ENCODE assay signal across 31 cellular contexts in the genomic region with DNA sequence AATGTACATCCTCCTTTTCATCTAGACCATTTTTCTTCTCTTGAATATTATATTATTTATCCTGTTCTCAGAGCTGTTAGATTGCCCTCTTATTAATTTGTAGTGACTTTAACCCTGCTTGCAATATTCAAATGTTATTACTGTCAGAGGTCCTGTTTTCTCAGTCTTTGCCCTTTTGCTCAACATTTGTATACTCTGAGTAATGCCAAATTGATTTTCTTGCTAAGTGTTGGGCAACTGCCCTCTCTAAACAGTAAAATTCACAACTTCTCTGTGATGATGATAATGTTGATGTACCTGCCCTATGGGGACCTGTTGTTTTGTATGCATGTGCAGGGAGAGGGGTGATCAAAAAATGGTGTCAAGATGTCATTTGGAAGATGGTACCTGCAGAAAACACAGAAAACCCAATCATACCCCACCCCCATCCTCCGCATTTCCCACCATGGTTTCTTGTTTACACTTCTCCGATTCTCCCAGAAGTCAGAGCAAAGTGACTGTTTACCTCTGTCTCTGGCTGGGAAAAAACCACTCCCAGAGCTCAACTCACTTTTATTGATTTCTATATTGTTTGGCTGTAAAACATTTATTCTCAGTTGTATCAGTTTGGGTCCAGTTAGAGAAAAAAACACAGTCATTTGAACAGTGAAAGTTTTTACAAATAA.
"Had no signal": no experiment of that assay in that cellular context is flagged by ENCODE, and none has a peak within 500 bp of the region (broad histone marks: within the 10 kb centered on the region; RNA-seq: fewer than 3 reads in every experiment).

No MANE protein-coding gene starts in this region.

- FAIRE-seq: bronchial epithelial cell had no signal

- H3K4me1 Mint-ChIP-seq: activated CD4-positive, alpha-beta T cell treated with anti-CD3 and anti-CD28 coated beads for 36 hours; activated CD4-positive, alpha-beta T cell treated with anti-CD3 and anti-CD28 coated beads, Interleukin-2, amount 10 ng/mL, durations not matched to agents 24 days and 14 days; activated CD8-positive, alpha-beta memory T cell treated with anti-CD3 and anti-CD28 coated beads, Interleukin-2, amount 10 ng/mL, durations not matched to agents 7 days and 5 days; activated naive CD4-positive, alpha-beta T cell treated with anti-CD3 and anti-CD28 coated beads, Interleukin-2, amount 50 U/mL, for 24 hours; activated naive CD8-positive, alpha-beta T cell treated with anti-CD3 and anti-CD28 coated beads, Interleukin-2, amount 10 ng/mL, durations not matched to agents 7 days and 5 days; central memory CD8-positive, alpha-beta T cell; endodermal cell had no signal

- H3K36me3 ChIP-seq: ascending aorta, brain microvascular endothelial cell, gastrocnemius medialis, heart left ventricle had no signal

- H3K36me3 Mint-ChIP-seq: activated CD4-positive, alpha-beta memory T cell treated with anti-CD3 and anti-CD28 coated beads for 36 hours; activated CD8-positive, alpha-beta memory T cell treated with anti-CD3 and anti-CD28 coated beads, Interleukin-2, amount 10 ng/mL, durations not matched to agents 7 days and 5 days; activated naive CD4-positive, alpha-beta T cell treated with anti-CD3 and anti-CD28 coated beads, Interleukin-2, amount 50 U/mL, for 24 hours; activated naive CD8-positive, alpha-beta T cell treated with anti-CD3 and anti-CD28 coated beads, Interleukin-2, amount 10 ng/mL, durations not matched to agents 7 days and 5 days had no signal

- H3K27ac Mint-ChIP-seq: activated CD4-positive, alpha-beta memory T cell treated with anti-CD3 and anti-CD28 coated beads for 36 hours; activated CD4-positive, alpha-beta T cell treated with anti-CD3 and anti-CD28 coated beads for 36 hours; activated CD4-positive, alpha-beta T cell treated with anti-CD3 and anti-CD28 coated beads, Interleukin-2, amount 10 ng/mL, durations not matched to agents 24 days and 14 days; activated CD8-positive, alpha-beta memory T cell treated with anti-CD3 and anti-CD28 coated beads, Interleukin-2, amount 10 ng/mL, durations not matched to agents 7 days and 5 days; activated CD8-positive, alpha-beta T cell treated with anti-CD3 and anti-CD28 coated beads, Interleukin-2, amount 10 ng/mL, durations not matched to agents 7 days and 5 days; activated naive CD4-positive, alpha-beta T cell treated with anti-CD3 and anti-CD28 coated beads for 36 hours; activated naive CD4-positive, alpha-beta T cell treated with anti-CD3 and anti-CD28 coated beads, Interleukin-2, amount 50 U/mL, for 24 hours; activated naive CD8-positive, alpha-beta T cell treated with anti-CD3 and anti-CD28 coated beads, Interleukin-2, amount 10 ng/mL, durations not matched to agents 7 days and 5 days; activated T-helper 1 cell treated with anti-CD3 and anti-CD28 coated beads, Interleukin-12 subunit alpha, Interleukin-12 subunit beta, Interleukin-2, Interleukin-4 antibody, amounts not matched to agents 30 ng/mL and 10 ng/mL and 1 ng/mL, durations not matched to agents 14 hours and 24 hours and 36 hours; activated T-helper 2 cell treated with anti-CD3 and anti-CD28 coated beads, Interferon-gamma antibody, Interleukin-2, Interleukin-4, amounts not matched to agents 10 μg/mL and 5 μg/mL and 100 μg/mL, durations not matched to agents 14 hours and 24 hours and 36 hours; dendritic cell treated with granulocyte-macrophage colony-stimulating factor and Interleukin-4, amounts not matched to agents 40 ng/mL and 50 ng/mL, for 4 days; endodermal cell had no signal

- ATAC-seq: activated CD4-positive, alpha-beta T cell treated with anti-CD3 and anti-CD28 coated beads for 36 hours; activated CD8-positive, alpha-beta memory T cell treated with anti-CD3 and anti-CD28 coated beads, Interleukin-2, amount 10 ng/mL, durations not matched to agents 7 days and 5 days; activated CD8-positive, alpha-beta T cell treated with anti-CD3 and anti-CD28 coated beads, Interleukin-2, amount 10 ng/mL, durations not matched to agents 7 days and 5 days; esophagus mucosa; foreskin keratinocyte; gastrocnemius medialis; heart left ventricle had no signal

- H3K4me1 ChIP-seq: ascending aorta, foreskin keratinocyte, gastrocnemius medialis, heart left ventricle had no signal

- DNase-seq: activated CD4-positive, alpha-beta memory T cell treated with anti-CD3 and anti-CD28 coated beads for 36 hours; activated CD4-positive, alpha-beta T cell treated with anti-CD3 and anti-CD28 coated beads for 36 hours; activated CD4-positive, alpha-beta T cell treated with anti-CD3 and anti-CD28 coated beads, Interleukin-2, amount 10 ng/mL, durations not matched to agents 24 days and 14 days; activated CD4-positive, CD25-positive, alpha-beta regulatory T cell; activated CD4-positive, CD25-positive, alpha-beta regulatory T cell treated with anti-CD3 and anti-CD28 coated beads, Interleukin-2, amount 50 U/mL, for 72 hours; activated CD8-positive, alpha-beta memory T cell treated with anti-CD3 and anti-CD28 coated beads, Interleukin-2, amount 10 ng/mL, durations not matched to agents 7 days and 5 days; activated CD8-positive, alpha-beta memory T cell treated with anti-CD3 and anti-CD28 coated beads, Interleukin-2, amount 50 U/mL, for 4 hours; activated CD8-positive, alpha-beta T cell treated with anti-CD3 and anti-CD28 coated beads, Interleukin-2, amount 10 ng/mL, durations not matched to agents 7 days and 5 days; activated effector memory CD4-positive, alpha-beta T cell treated with anti-CD3 and anti-CD28 coated beads, Interleukin-2, amount 50 U/mL, for 16 hours; activated naive CD4-positive, alpha-beta T cell treated with anti-CD3 and anti-CD28 coated beads for 36 hours; activated naive CD8-positive, alpha-beta T cell treated with anti-CD3 and anti-CD28 coated beads, Interleukin-2, amount 10 ng/mL, durations not matched to agents 7 days and 5 days; activated T-cell treated with anti-CD3 and anti-CD28 coated beads, Interleukin-2, amount 50 U/mL, for 1 hour; activated T-cell treated with anti-CD3 and anti-CD28 coated beads, Interleukin-2, amount 50 U/mL, for 48 hours; brain microvascular endothelial cell; dorsolateral prefrontal cortex; effector memory CD4-positive, alpha-beta T cell; endodermal cell; foreskin keratinocyte; gastrocnemius medialis; glutamatergic neuron; heart left ventricle; T-helper 2 cell had no signal

- H3K9me3 Mint-ChIP-seq: activated CD4-positive, alpha-beta T cell treated with anti-CD3 and anti-CD28 coated beads, Interleukin-2, amount 10 ng/mL, durations not matched to agents 24 days and 14 days; activated naive CD4-positive, alpha-beta T cell treated with anti-CD3 and anti-CD28 coated beads, Interleukin-2, amount 50 U/mL, for 24 hours; activated naive CD8-positive, alpha-beta T cell treated with anti-CD3 and anti-CD28 coated beads, Interleukin-2, amount 10 ng/mL, durations not matched to agents 7 days and 5 days; activated T-helper 1 cell treated with anti-CD3 and anti-CD28 coated beads, Interleukin-12 subunit alpha, Interleukin-12 subunit beta, Interleukin-2, Interleukin-4 antibody, amounts not matched to agents 30 ng/mL and 10 ng/mL and 1 ng/mL, durations not matched to agents 14 hours and 24 hours and 36 hours; central memory CD8-positive, alpha-beta T cell had no signal

- H3K27ac ChIP-seq: ascending aorta, brain microvascular endothelial cell, coronary artery, dorsolateral prefrontal cortex, foreskin keratinocyte, gastrocnemius medialis, heart left ventricle had no signal

- H3K27me3 Mint-ChIP-seq: activated CD4-positive, alpha-beta memory T cell treated with anti-CD3 and anti-CD28 coated beads for 36 hours; activated CD4-positive, alpha-beta T cell treated with anti-CD3 and anti-CD28 coated beads for 36 hours; activated CD4-positive, alpha-beta T cell treated with anti-CD3 and anti-CD28 coated beads, Interleukin-2, amount 10 ng/mL, durations not matched to agents 24 days and 14 days; activated CD8-positive, alpha-beta memory T cell treated with anti-CD3 and anti-CD28 coated beads, Interleukin-2, amount 10 ng/mL, durations not matched to agents 7 days and 5 days; activated naive CD4-positive, alpha-beta T cell treated with anti-CD3 and anti-CD28 coated beads, Interleukin-2, amount 50 U/mL, for 24 hours; activated naive CD8-positive, alpha-beta T cell treated with anti-CD3 and anti-CD28 coated beads, Interleukin-2, amount 10 ng/mL, durations not matched to agents 7 days and 5 days; central memory CD8-positive, alpha-beta T cell; dendritic cell treated with granulocyte-macrophage colony-stimulating factor and Interleukin-4, amounts not matched to agents 40 ng/mL and 50 ng/mL, for 4 days had no signal

- H3K4me3 Mint-ChIP-seq: activated CD4-positive, alpha-beta memory T cell treated with anti-CD3 and anti-CD28 coated beads for 36 hours; activated CD4-positive, alpha-beta T cell treated with anti-CD3 and anti-CD28 coated beads for 36 hours; activated CD4-positive, alpha-beta T cell treated with anti-CD3 and anti-CD28 coated beads, Interleukin-2, amount 10 ng/mL, durations not matched to agents 24 days and 14 days; activated CD8-positive, alpha-beta memory T cell treated with anti-CD3 and anti-CD28 coated beads, Interleukin-2, amount 10 ng/mL, durations not matched to agents 7 days and 5 days; activated CD8-positive, alpha-beta T cell treated with anti-CD3 and anti-CD28 coated beads, Interleukin-2, amount 10 ng/mL, durations not matched to agents 7 days and 5 days; activated naive CD4-positive, alpha-beta T cell treated with anti-CD3 and anti-CD28 coated beads for 36 hours; activated naive CD4-positive, alpha-beta T cell treated with anti-CD3 and anti-CD28 coated beads, Interleukin-2, amount 50 U/mL, for 24 hours; activated naive CD8-positive, alpha-beta T cell treated with anti-CD3 and anti-CD28 coated beads, Interleukin-2, amount 10 ng/mL, durations not matched to agents 7 days and 5 days; activated T-helper 1 cell treated with anti-CD3 and anti-CD28 coated beads, Interleukin-12 subunit alpha, Interleukin-12 subunit beta, Interleukin-2, Interleukin-4 antibody, amounts not matched to agents 30 ng/mL and 10 ng/mL and 1 ng/mL, durations not matched to agents 14 hours and 24 hours and 36 hours; central memory CD8-positive, alpha-beta T cell; dendritic cell treated with granulocyte-macrophage colony-stimulating factor and Interleukin-4, amounts not matched to agents 40 ng/mL and 50 ng/mL, for 4 days; endodermal cell had no signal

- H3K27me3 ChIP-seq: ascending aorta, brain microvascular endothelial cell, foreskin keratinocyte, gastrocnemius medialis, heart left ventricle had no signal

- H3K4me3 ChIP-seq: ascending aorta, coronary artery, dorsolateral prefrontal cortex, gastrocnemius medialis, heart left ventricle had no signal

- H3K9me3 ChIP-seq: ascending aorta, gastrocnemius medialis had no signal
